In genomic region chr19:37313335-37313627, GRCh38 we compare ENCODE assay signal across 10 cellular contexts. TPM values are rescaled to one million over a fixed set of nuclear protein-coding genes. Genes with fewer than 3 reads are reported as not detected.
A peak's percentile ranks its signal among the peaks of the same experiment; 100 is the strongest.
DNase-seq lines count a peak whose midpoint lies in the region; ATAC-seq and TF ChIP-seq lines count a peak whose summit lies in the region.
"Had no signal": no experiment of that assay in that cellular context is flagged by ENCODE, and none has a peak within 500 bp of the region (broad histone marks: within the 10 kb centered on the region; RNA-seq: fewer than 3 reads in every experiment).

No MANE protein-coding gene starts in this region.

- 88% methylated on average over 1 of the region's 1 CpG for WGBS in hepatocyte (ENCODE audit: low lambda C conversion rate, missing lambda C conversion rate)

- peak overlapping the region; percentile 70 for H3K4me3 Mint-ChIP-seq in activated T-cell treated with anti-CD3 and anti-CD28 coated beads, Interleukin-2, amount 50 U/mL, for 24 hours
- peak overlapping the region; percentile 64 for H3K4me3 Mint-ChIP-seq in stimulated activated memory B cell treated with anti-CD40 and anti-IgM and Interleukin-4, amounts not matched to agents 10 μg/mL and 1 μg/mL and 100 μg/mL, for 72 hours

- no peak overlapping the region for H3K27ac Mint-ChIP-seq in activated T-cell treated with anti-CD3 and anti-CD28 coated beads, Interleukin-2, amount 50 U/mL, for 24 hours
- H3K27ac Mint-ChIP-seq in stimulated activated memory B cell treated with anti-CD40 and anti-IgM and Interleukin-4, amounts not matched to agents 10 μg/mL and 1 μg/mL and 100 μg/mL, for 72 hours = no peak overlapping the region

- no peaks in the 10 kb centered on the region for H3K4me1 ChIP-seq in hepatocyte (ENCODE audit: insufficient read depth)

- ATAC-seq in stimulated activated memory B cell treated with anti-CD40 and anti-IgM and Interleukin-4, amounts not matched to agents 10 μg/mL and 1 μg/mL and 100 μg/mL, for 72 hours = no peak

- H3K4me3 ChIP-seq in WERI-Rb-1 (ENCODE audit: low read depth, low read length) (peak overlapping the region; percentile 45), hepatocyte (no peak overlapping the region)

- peak overlapping the region; percentile 73 for H2AFZ ChIP-seq in hepatocyte

- no peaks in the 10 kb centered on the region for H3K27me3 ChIP-seq in WERI-Rb-1 (ENCODE audit: insufficient read depth, low read depth, severe bottlenecking)
- no peaks in the 10 kb centered on the region for H3K27me3 ChIP-seq in hepatocyte

- peak overlapping the region; percentile 76 for H3K4me2 ChIP-seq in hepatocyte

- H3K9me3 ChIP-seq in WERI-Rb-1 (ENCODE audit: severe bottlenecking) = no peaks in the 10 kb centered on the region
- H3K9me3 ChIP-seq in hepatocyte (ENCODE audit: low read depth) = no peaks in the 10 kb centered on the region

- no peaks in the 10 kb centered on the region for H4K20me1 ChIP-seq in hepatocyte (ENCODE audit: insufficient read depth, poor library complexity, severe bottlenecking)

- peak overlapping the region; percentile 52 for H3K27ac ChIP-seq in WERI-Rb-1
- no peak overlapping the region for H3K27ac ChIP-seq in hepatocyte

- no peaks in the 10 kb centered on the region for H3K9me2 ChIP-seq in hepatocyte (replicated peaks; ENCODE audit: insufficient read depth)

- no peak for DNase-seq in activated T-cell treated with anti-CD3 and anti-CD28 coated beads, Interleukin-2, amount 50 U/mL, for 24 hours
- DNase-seq in activated T-cell treated with anti-CD3 and anti-CD28 coated beads for 4 hours (no peak), WERI-Rb-1 (no peak), hepatocyte (ENCODE audit: low spot score) (no peak), AG08395 (ENCODE audit: low spot score) (no peak), UCSD-AML1 (lab: John Stamatoyannopoulos, UW; ENCODE audit: unreplicated experiment) (no peak), SHP77 (lab: John Stamatoyannopoulos, UW) (no peak)
- DNase-seq: Karpas-422, SW 1271 had no signal

- H3K4me1 Mint-ChIP-seq in activated T-cell treated with anti-CD3 and anti-CD28 coated beads, Interleukin-2, amount 50 U/mL, for 24 hours (ENCODE audit: low read depth) = peaks cover 15% of the 10 kb centered on the region
- H3K4me1 Mint-ChIP-seq in stimulated activated memory B cell treated with anti-CD40 and anti-IgM and Interleukin-4, amounts not matched to agents 10 μg/mL and 1 μg/mL and 100 μg/mL, for 72 hours = peaks cover 22% of the 10 kb centered on the region

- peaks cover 25% of the 10 kb centered on the region for H3K27me3 Mint-ChIP-seq in activated T-cell treated with anti-CD3 and anti-CD28 coated beads, Interleukin-2, amount 50 U/mL, for 24 hours
- H3K27me3 Mint-ChIP-seq in stimulated activated memory B cell treated with anti-CD40 and anti-IgM and Interleukin-4, amounts not matched to agents 10 μg/mL and 1 μg/mL and 100 μg/mL, for 72 hours = peaks cover 9% of the 10 kb centered on the region

- H3K36me3 Mint-ChIP-seq in activated T-cell treated with anti-CD3 and anti-CD28 coated beads, Interleukin-2, amount 50 U/mL, for 24 hours (ENCODE audit: low read depth) = peaks cover 31% of the 10 kb centered on the region
- peaks cover 6% of the 10 kb centered on the region for H3K36me3 Mint-ChIP-seq in stimulated activated memory B cell treated with anti-CD40 and anti-IgM and Interleukin-4, amounts not matched to agents 10 μg/mL and 1 μg/mL and 100 μg/mL, for 72 hours

- no peaks in the 10 kb centered on the region for H3K36me3 ChIP-seq in WERI-Rb-1
- no peaks in the 10 kb centered on the region for H3K36me3 ChIP-seq in hepatocyte (replicated peaks; ENCODE audit: insufficient read depth, low read depth)

- H3K79me2 ChIP-seq in hepatocyte = peaks cover 2% of the 10 kb centered on the region

- TF ChIP-seq CTCF in WERI-Rb-1 (IDR thresholded peaks at IDR 0.05; ENCODE audit: low read depth, low read length) = no peak
- no peak for TF ChIP-seq CTCF in hepatocyte (IDR thresholded peaks at IDR 0.05; ENCODE audit: poor library complexity)

- peaks cover 18% of the 10 kb centered on the region for H3K9me3 Mint-ChIP-seq in activated T-cell treated with anti-CD3 and anti-CD28 coated beads, Interleukin-2, amount 50 U/mL, for 24 hours
- H3K9me3 Mint-ChIP-seq in stimulated activated memory B cell treated with anti-CD40 and anti-IgM and Interleukin-4, amounts not matched to agents 10 μg/mL and 1 μg/mL and 100 μg/mL, for 72 hours = peaks cover 5% of the 10 kb centered on the region

RNA-seq across cellular contexts. Expression of gene ZNF527, which starts 57.6 kb away (rescaled TPM):
- 7.3 TPM in 2 replicates for total RNA-seq in hepatocyte
- polyA plus RNA-seq in hepatocyte = 1.7 and 1.9 TPM in 2 replicates
